Comparison of ENCODE assay signal across 35 cellular contexts in genomic region chr4:159884989-159885388, GRCh38.
"Had no signal": no experiment of that assay in that cellular context is flagged by ENCODE, and none has a peak within 500 bp of the region (broad histone marks: within the 10 kb centered on the region; RNA-seq: fewer than 3 reads in every experiment).

No MANE protein-coding gene starts in this region.

- H3K4me3 ChIP-seq: MG63 had no signal

- H3K36me3 ChIP-seq: MG63 had no signal

- H3K9me3 ChIP-seq: MG63 had no signal

- DNase-seq: Karpas-422, Kasumi-1, MG63, MM.1S, MV-4-11, NCI-H1048, NCI-H1092, NCI-H1092 treated with DMSO at 0.1 percent for 48 hours, NCI-H1105, NCI-H1105 treated with DMSO at 0.1 percent for 48 hours, NCI-H1417, NCI-H1417 treated with DMSO at 0.1 percent for 48 hours, NCI-H1436, NCI-H1436 treated with DMSO at 0.1 percent for 48 hours, NCI-H146, NCI-H1694, NCI-H1694 treated with DMSO at 0.1 percent for 48 hours, NCI-H187, NCI-H187 treated with DMSO at 0.1 percent for 48 hours, NCI-H1930, NCI-H2029, NCI-H2029 treated with DMSO at 0.1 percent for 48 hours, NCI-H2081, NCI-H2081 treated with DMSO at 0.1 percent for 48 hours, NCI-H2107, NCI-H2171, NCI-H2227 treated with DMSO at 0.1 percent for 48 hours, NCI-H226, NCI-H345, NCI-H446, NCI-H446 treated with DMSO at 0.1 percent for 48 hours, NCI-H510A, NCI-H510A treated with DMSO at 0.1 percent for 48 hours, NCI-H524, NCI-H524 treated with DMSO at 0.1 percent for 48 hours had no signal

- H3K27me3 ChIP-seq: MG63 had no signal
